10 cellular contexts compared by ENCODE assay signal in the genomic region with DNA sequence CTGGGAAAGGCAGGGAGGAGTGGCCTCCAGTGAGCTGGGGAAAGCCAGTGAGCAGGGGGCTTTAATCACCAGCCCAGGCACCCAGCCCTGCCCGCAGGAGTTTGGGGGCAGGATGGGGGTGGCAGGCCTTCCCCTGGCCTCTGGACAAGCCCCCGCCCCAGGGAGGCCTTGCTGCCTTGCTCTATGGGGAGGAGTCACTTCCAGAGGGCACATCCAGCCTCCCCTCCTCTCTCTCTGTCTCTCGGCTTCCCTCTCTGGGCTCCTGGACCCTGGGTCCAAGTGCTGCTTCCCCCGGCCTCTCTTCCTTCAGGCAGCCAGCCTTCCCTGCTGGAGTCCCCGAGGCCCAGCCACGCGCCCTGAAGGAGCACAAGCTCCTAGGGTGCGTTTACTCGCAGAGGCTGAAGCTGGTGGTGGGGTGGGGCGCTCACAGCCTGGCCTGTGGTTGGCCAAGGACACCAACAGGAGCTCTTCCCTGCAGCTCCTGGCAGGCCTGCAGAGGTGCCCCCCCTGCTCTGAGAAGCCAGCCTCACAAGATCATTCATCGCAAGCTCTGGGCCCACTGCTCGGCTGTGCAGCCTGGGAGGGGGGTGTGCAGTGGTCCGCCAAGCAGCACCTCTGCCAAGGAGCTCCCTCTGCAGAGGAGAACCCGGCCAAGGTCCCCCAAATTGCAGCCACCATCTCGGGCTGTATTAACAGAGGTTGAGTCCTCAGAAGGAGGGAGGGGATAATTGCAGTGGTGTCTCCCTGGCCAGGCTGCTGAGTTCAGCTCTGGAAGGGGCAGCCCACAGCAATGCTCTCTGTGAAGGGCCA.
"Had no signal": no experiment of that assay in that cellular context is flagged by ENCODE, and none has a peak within 500 bp of the region (broad histone marks: within the 10 kb centered on the region; RNA-seq: fewer than 3 reads in every experiment).

No MANE protein-coding gene starts in this region.

- H3K4me3 ChIP-seq: thyroid gland had no signal

- ATAC-seq: activated CD4-positive, alpha-beta T cell treated with anti-CD3 and anti-CD28 coated beads for 36 hours had no signal

- H3K27me3 ChIP-seq: thyroid gland had no signal

- H3K9me3 ChIP-seq: thyroid gland had no signal

- DNase-seq: activated CD4-positive, alpha-beta T cell treated with anti-CD3 and anti-CD28 coated beads for 36 hours; activated naive CD4-positive, alpha-beta T cell; foreskin melanocyte; head of caudate nucleus; islet precursor cell; naive B cell; nucleus accumbens; T1000; thyroid gland had no signal

- H3K36me3 ChIP-seq: thyroid gland had no signal

- H3K4me1 ChIP-seq: thyroid gland had no signal

- H3K27ac ChIP-seq: thyroid gland, VCaP had no signal
